17 cellular contexts compared by ENCODE assay signal in the genomic region with DNA sequence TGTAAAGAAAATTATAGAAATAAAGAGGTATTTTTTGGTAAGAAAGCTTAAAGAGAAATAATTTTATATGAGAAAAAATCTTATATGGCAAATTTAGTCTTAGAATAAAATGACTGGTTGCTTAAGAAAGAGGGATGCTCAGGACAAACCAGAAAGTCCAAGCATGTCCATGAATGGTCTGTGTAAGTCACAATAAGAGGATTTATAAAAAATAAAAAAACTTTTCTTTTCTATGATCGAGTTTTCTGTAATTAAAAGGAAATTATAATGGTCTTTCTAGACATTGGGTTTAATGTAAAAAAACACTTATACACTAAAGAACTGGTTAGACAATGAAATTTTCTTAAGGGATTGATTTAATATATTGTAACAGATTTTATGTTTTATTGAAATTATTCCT.
DNase-seq lines count a peak whose midpoint lies in the region; ATAC-seq, FAIRE-seq and TF ChIP-seq lines count a peak whose summit lies in the region.
"Had no signal": no experiment of that assay in that cellular context is flagged by ENCODE, and none has a peak within 500 bp of the region (broad histone marks: within the 10 kb centered on the region; RNA-seq: fewer than 3 reads in every experiment).

No MANE protein-coding gene starts in this region.

- peaks cover 4% of the 10 kb centered on the region for H3K9me3 Mint-ChIP-seq in activated T-helper 17 cell treated with anti-CD3 and anti-CD28 coated beads, Interleukin-2, amount 50 U/mL, for 72 hours

- H3K4me1 Mint-ChIP-seq in activated T-helper 17 cell treated with anti-CD3 and anti-CD28 coated beads, Interleukin-2, amount 50 U/mL, for 72 hours = no peaks in the 10 kb centered on the region
- H3K4me1 Mint-ChIP-seq: CD4-positive, CD25-positive, alpha-beta regulatory T cell had no signal

- peaks cover 3% of the 10 kb centered on the region in 2 donors for H3K9me3 ChIP-seq in kidney (ENCODE audit: control insufficient read depth in 1 of 2, low read length in 2 of 2)

- H3K27ac ChIP-seq in kidney (ENCODE audit: low read depth in 2 of 2, low read length in 2 of 2) = no peak overlapping the region
- H3K27ac ChIP-seq: 22Rv1; BLaER1 treated with 17β-estradiol and CSF1 and Interleukin-3, amounts not matched to agents 10 nM and 100 nM had no signal

- no peaks in the 10 kb centered on the region for H3K36me3 Mint-ChIP-seq in activated T-helper 17 cell treated with anti-CD3 and anti-CD28 coated beads, Interleukin-2, amount 50 U/mL, for 72 hours (ENCODE audit: low read depth)
- H3K36me3 Mint-ChIP-seq: CD4-positive, CD25-positive, alpha-beta regulatory T cell had no signal

- no peak overlapping the region for H3K27ac Mint-ChIP-seq in activated T-helper 17 cell treated with anti-CD3 and anti-CD28 coated beads, Interleukin-2, amount 50 U/mL, for 72 hours
- H3K27ac Mint-ChIP-seq: CD4-positive, CD25-positive, alpha-beta regulatory T cell had no signal

- intact Hi-C loops in kidney (cut with DNase I) = no loop called here

- H3K4me3 Mint-ChIP-seq in activated T-helper 17 cell treated with anti-CD3 and anti-CD28 coated beads, Interleukin-2, amount 50 U/mL, for 72 hours = no peak overlapping the region
- H3K4me3 Mint-ChIP-seq: CD4-positive, CD25-positive, alpha-beta regulatory T cell had no signal

- H3K9ac ChIP-seq in kidney (ENCODE audit: low read length in 2 of 2) = no peak overlapping the region
- H3K9ac ChIP-seq: BLaER1 treated with 17β-estradiol and CSF1 and Interleukin-3, amounts not matched to agents 10 nM and 100 nM had no signal

- no peaks in the 10 kb centered on the region for H3K4me1 ChIP-seq in kidney (ENCODE audit: control insufficient read depth in 1 of 2, insufficient read depth in 1 of 2, low read depth in 1 of 2, low read length in 2 of 2)
- H3K4me1 ChIP-seq: BLaER1 treated with 17β-estradiol and CSF1 and Interleukin-3, amounts not matched to agents 10 nM and 100 nM had no signal

- TF ChIP-seq CTCF in kidney (IDR thresholded peaks at IDR 0.05; ENCODE audit: borderline replicate concordance, extremely low read depth, insufficient read depth) = no peak

- peaks cover under 1% of the 10 kb centered on the region for H3K27me3 Mint-ChIP-seq in activated T-helper 17 cell treated with anti-CD3 and anti-CD28 coated beads, Interleukin-2, amount 50 U/mL, for 72 hours
- H3K27me3 Mint-ChIP-seq: CD4-positive, CD25-positive, alpha-beta regulatory T cell had no signal

- H3K4me3 ChIP-seq in kidney (ENCODE audit: low read length in 2 of 2) = no peak overlapping the region
- H3K4me3 ChIP-seq: BLaER1 treated with 17β-estradiol and CSF1 and Interleukin-3, amounts not matched to agents 10 nM and 100 nM had no signal

- DNase-seq in DMS53 (lab: John Stamatoyannopoulos, UW) = peak; percentile 3
- DNase-seq in DMS53 treated with DMSO at 0.1 percent for 48 hours (lab: John Stamatoyannopoulos, UW; ENCODE audit: unreplicated experiment) = no peak
- DNase-seq in kidney = no peak
- no peak for DNase-seq in hepatic stellate cell (ENCODE audit: low spot score)
- DNase-seq: ACHN; CD4-positive, CD25-positive, alpha-beta regulatory T cell; DMS79; GDM1; HCEC 1CT; IMR-90; KBM-7 had no signal

- ATAC-seq in activated T-helper 17 cell treated with anti-CD3 and anti-CD28 coated beads, Interleukin-2, amount 50 U/mL, for 72 hours (replicated peaks) = no peak
- no peak for ATAC-seq in GM21576 (IDR thresholded peaks at IDR 0.05; ENCODE audit: unreplicated experiment)

- FAIRE-seq in colon (lab: Jason Lieb, UNC) (peak; percentile 36), kidney (lab: Jason Lieb, UNC) (peak; percentile 13)
- FAIRE-seq: GM12892 had no signal

- H3K36me3 ChIP-seq in kidney (ENCODE audit: control insufficient read depth in 1 of 2, insufficient read depth in 2 of 2, low read length in 2 of 2) = no peaks in the 10 kb centered on the region
- H3K36me3 ChIP-seq: BLaER1 treated with 17β-estradiol and CSF1 and Interleukin-3, amounts not matched to agents 10 nM and 100 nM had no signal
